In the genomic region with DNA sequence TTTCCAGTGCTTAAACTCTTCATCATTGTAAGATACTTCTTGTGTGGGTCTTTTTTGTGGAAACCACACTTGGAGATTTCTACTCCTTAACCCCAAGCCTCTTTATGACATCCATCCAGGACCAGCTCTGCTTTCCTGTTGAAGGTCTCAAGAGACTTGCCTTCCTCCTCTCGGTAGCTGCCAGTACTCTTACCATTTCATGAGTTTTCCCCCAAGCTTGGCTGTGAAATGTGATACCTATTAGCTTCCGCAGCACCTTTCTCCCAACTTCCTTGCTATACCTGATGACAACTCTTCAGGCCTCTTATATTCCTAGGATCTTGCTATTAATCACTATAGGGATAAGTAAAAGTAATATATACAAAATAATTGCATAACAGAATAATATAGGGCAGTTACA, we compare ENCODE assay signal across 14 cellular contexts.
"Had no signal": no experiment of that assay in that cellular context is flagged by ENCODE, and none has a peak within 500 bp of the region (broad histone marks: within the 10 kb centered on the region; RNA-seq: fewer than 3 reads in every experiment).

No MANE protein-coding gene starts in this region.

- H3K27ac Mint-ChIP-seq: progenitor cell of endocrine pancreas; T-helper 2 cell treated with Interferon-gamma antibody and Interleukin-4, amounts not matched to agents 5 μg/mL and 100 μg/mL, for 36 hours had no signal

- DNase-seq: activated effector memory CD4-positive, alpha-beta T cell treated with Interleukin-2 at 50 U/mL for 16 hours; activated T-cell treated with anti-CD3 and anti-CD28 coated beads, Interleukin-2, amount 50 U/mL, for 1 hour; adrenal gland; islet precursor cell; naive thymus-derived CD4-positive, alpha-beta T cell; stimulated activated CD4-positive, alpha-beta T cell treated with anti-CD3 and anti-CD28 coated beads, Interleukin-2, amount 100 ng/mL, for 48 hours; stimulated activated naive B cell treated with anti-CD40 and anti-IgM and Interleukin-4, amounts not matched to agents 10 μg/mL and 1 μg/mL and 100 μg/mL, for 72 hours had no signal

- H3K27me3 Mint-ChIP-seq: activated naive CD4-positive, alpha-beta T cell treated with anti-CD3 and anti-CD28 coated beads, Interleukin-2, amount 50 U/mL, for 24 hours; naive thymus-derived CD4-positive, alpha-beta T cell; progenitor cell of endocrine pancreas; stimulated activated naive B cell treated with anti-CD40 and anti-IgM and Interleukin-4, amounts not matched to agents 10 μg/mL and 1 μg/mL and 100 μg/mL, for 72 hours had no signal

- H3K9me3 Mint-ChIP-seq: activated naive CD4-positive, alpha-beta T cell treated with anti-CD3 and anti-CD28 coated beads, Interleukin-2, amount 50 U/mL, for 24 hours; naive thymus-derived CD4-positive, alpha-beta T cell; stimulated activated naive B cell treated with anti-CD40 and anti-IgM and Interleukin-4, amounts not matched to agents 10 μg/mL and 1 μg/mL and 100 μg/mL, for 72 hours; T-helper 2 cell treated with Interferon-gamma antibody and Interleukin-4, amounts not matched to agents 5 μg/mL and 100 μg/mL, for 36 hours had no signal

- H3K27me3 ChIP-seq: adrenal gland, gastroesophageal sphincter, right atrium auricular region, thyroid gland had no signal

- H3K36me3 Mint-ChIP-seq: activated naive CD4-positive, alpha-beta T cell treated with anti-CD3 and anti-CD28 coated beads, Interleukin-2, amount 50 U/mL, for 24 hours had no signal

- H3K27ac ChIP-seq: adrenal gland, gastroesophageal sphincter, right atrium auricular region had no signal

- ATAC-seq: gastroesophageal sphincter; naive thymus-derived CD4-positive, alpha-beta T cell; stimulated activated naive B cell treated with anti-CD40 and anti-IgM and Interleukin-4, amounts not matched to agents 10 μg/mL and 1 μg/mL and 100 μg/mL, for 72 hours had no signal

- H3K36me3 ChIP-seq: adrenal gland, gastroesophageal sphincter, right atrium auricular region, thyroid gland had no signal

- H3K4me3 Mint-ChIP-seq: stimulated activated naive B cell treated with anti-CD40 and anti-IgM and Interleukin-4, amounts not matched to agents 10 μg/mL and 1 μg/mL and 100 μg/mL, for 72 hours had no signal

- H3K4me3 ChIP-seq: adrenal gland, gastroesophageal sphincter, lung, right atrium auricular region, thyroid gland had no signal

- H3K9me3 ChIP-seq: adrenal gland, gastroesophageal sphincter, right atrium auricular region, thyroid gland had no signal
